ENCODE assay signal across 21 cellular contexts in the genomic region with DNA sequence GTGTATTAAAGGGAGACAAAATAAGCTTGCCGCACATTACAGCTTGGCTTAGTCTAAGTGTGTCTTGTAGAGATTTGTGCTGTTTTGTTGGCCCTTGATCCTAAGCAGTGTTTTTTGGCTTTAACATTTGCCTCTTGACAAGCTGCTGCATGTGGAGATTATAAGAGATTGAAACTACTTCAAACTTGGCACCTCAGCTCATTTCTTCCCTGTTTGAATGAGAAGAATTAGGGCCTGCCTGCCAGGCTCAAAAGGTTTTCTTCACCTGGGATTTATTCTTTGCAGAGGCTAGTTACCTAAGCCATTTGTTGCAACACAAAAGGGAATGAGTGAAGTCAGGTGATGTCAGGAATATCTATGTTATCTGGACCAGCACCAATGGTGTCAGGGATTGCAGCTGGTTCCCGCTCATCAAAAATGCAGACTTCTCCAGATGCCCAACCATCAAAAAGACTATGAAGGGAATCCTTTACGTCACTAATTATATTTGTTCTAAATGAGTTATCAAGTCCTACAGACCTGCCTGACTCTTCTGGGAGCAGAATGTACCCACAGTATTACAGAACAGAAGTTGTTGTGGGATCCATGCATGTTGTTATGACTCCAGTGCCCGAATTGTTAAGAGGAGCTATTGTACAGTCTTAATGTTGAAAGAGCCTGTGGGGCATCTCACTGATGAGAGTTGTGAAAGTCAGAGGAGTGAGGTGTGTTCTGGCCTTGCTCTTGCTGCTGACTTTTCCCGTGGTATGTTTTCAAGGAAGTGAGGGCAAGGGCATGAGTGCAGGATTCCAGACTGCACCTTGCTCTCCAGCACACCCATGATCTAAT. TPM values are rescaled to one million over a fixed set of nuclear protein-coding genes. Genes with fewer than 3 reads are reported as not detected.
DNase-seq lines count a peak whose midpoint lies in the region; ATAC-seq and TF ChIP-seq lines count a peak whose summit lies in the region.
"Had no signal": no experiment of that assay in that cellular context is flagged by ENCODE, and none has a peak within 500 bp of the region (broad histone marks: within the 10 kb centered on the region; RNA-seq: fewer than 3 reads in every experiment).

No MANE protein-coding gene starts in this region.

- POLR2A ChIA-PET in RWPE1 (lab: Yijun Ruan, JAX; ENCODE audit: low non-redundant PET): no interaction called here

- no peaks in the 10 kb centered on the region for H3K36me3 ChIP-seq in prostate gland

- no peak for TF ChIP-seq POLR2A in prostate gland (IDR thresholded peaks at IDR 0.05)

- H3K4me1 ChIP-seq in prostate gland (replicated peaks): no peaks in the 10 kb centered on the region
- H3K4me1 ChIP-seq: A549, Caco-2 had no signal

- 50% methylated on average over 5 of the region's 5 CpGs for WGBS in prostate gland

- ATAC-seq in HG03432 (IDR thresholded peaks at IDR 0.05; ENCODE audit: unreplicated experiment) (no peak), GM18520 (IDR thresholded peaks at IDR 0.05; ENCODE audit: unreplicated experiment) (no peak)
- ATAC-seq: A549 had no signal

- TF ChIP-seq CTCF in RWPE1 (conservative IDR thresholded peaks at IDR 0.05; ENCODE audit: low read depth) (no peak), prostate gland (IDR thresholded peaks at IDR 0.05) (no peak)

- H3K9me3 ChIP-seq in prostate gland: no peaks in the 10 kb centered on the region
- H3K9me3 ChIP-seq: A549, Caco-2 had no signal

- no peaks in the 10 kb centered on the region for H3K27me3 ChIP-seq in prostate gland (replicated peaks; ENCODE audit: insufficient read depth)

- DNase-seq in NCI-H1105 (lab: John Stamatoyannopoulos, UW): peak; percentile 23
- DNase-seq in RWPE1 (ENCODE audit: low spot score): no peak
- DNase-seq in epithelial cell of prostate (ENCODE audit: low read depth, low spot score): no peak
- peak; percentile 72 for DNase-seq in prostate gland (ENCODE audit: low spot score)
- no peak for DNase-seq in midbrain (lab: John Stamatoyannopoulos, UW)
- no peak for DNase-seq in EL
- DNase-seq: Caco-2; CD4-positive, alpha-beta T cell; H7; HFFc6; NCI-H1048; NCI-H146; NCI-H2029 treated with DMSO at 0.1 percent for 48 hours; NCI-H510A treated with DMSO at 0.1 percent for 48 hours; SHP77 treated with DMSO at 0.1 percent for 48 hours had no signal

- no peak overlapping the region for H3K4me3 ChIP-seq in prostate gland
- H3K4me3 ChIP-seq: A549 had no signal

- peak overlapping the region; percentile 54 for H3K27ac ChIP-seq in RWPE1
- peak overlapping the region; percentile 91 for H3K27ac ChIP-seq in epithelial cell of prostate
- H3K27ac ChIP-seq in prostate gland: no peak overlapping the region
- H3K27ac ChIP-seq: A549, HL-60, KMS-11 had no signal

- intact Hi-C loops in prostate gland (cut with DNase I): no loop called here

- CTCF ChIA-PET in RWPE1 (lab: Yijun Ruan, JAX): no interaction called here

RNA-seq across cellular contexts. Expression of a gene that starts 31.0 kb away (rescaled TPM):
- total RNA-seq in prostate gland: 1 to 10 TPM in 1 of 2 donors, under 1 TPM in 1; 0.68 to 1.1 TPM
- total RNA-seq: Caco-2; CD4-positive, alpha-beta T cell; H7; RPMI7951 had no signal

Comparison
In these comparisons a context has a peak if more than half of its experiments do, and no peak if none do; other contexts are left out.
1. DNase-seq: peak in NCI-H1105 (single experiment) and prostate gland (single experiment); none in RWPE1 (single experiment), epithelial cell of prostate (single experiment), midbrain (single experiment) and EL (single experiment).
2. H3K27ac ChIP-seq: peak in RWPE1 (single experiment) and epithelial cell of prostate (single experiment); none in prostate gland (0 of 2).